In the genomic region with DNA sequence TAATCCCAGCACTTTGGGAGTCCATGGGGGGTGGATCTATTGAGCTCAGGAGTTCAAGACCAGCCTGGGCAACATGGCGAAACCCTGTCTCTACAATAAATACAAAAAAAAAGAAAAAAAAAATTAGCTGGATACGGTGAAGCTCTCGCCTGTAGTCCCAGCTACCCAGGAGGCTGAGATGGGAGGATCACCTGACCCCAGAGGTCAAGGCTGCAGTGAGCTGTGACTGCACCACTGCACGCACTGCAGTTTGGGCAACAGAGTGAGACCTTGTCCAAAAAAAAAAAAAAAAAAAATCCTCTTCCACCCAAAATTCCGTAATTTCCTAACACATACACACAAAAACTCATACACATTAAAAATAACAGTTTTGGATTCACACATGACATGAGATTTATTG, we compare ENCODE assay signal across 21 cellular contexts.
"Had no signal": no experiment of that assay in that cellular context is flagged by ENCODE, and none has a peak within 500 bp of the region (broad histone marks: within the 10 kb centered on the region; RNA-seq: fewer than 3 reads in every experiment).

No MANE protein-coding gene starts in this region.

- H3K36me3 Mint-ChIP-seq: immature natural killer cell; naive B cell; stimulated activated naive B cell treated with anti-CD40 and anti-IgM and Interleukin-4, amounts not matched to agents 10 μg/mL and 1 μg/mL and 100 μg/mL, for 72 hours had no signal

- H3K27me3 ChIP-seq: colonic mucosa, foreskin keratinocyte, sigmoid colon, testis, tibial nerve, upper lobe of right lung, vagina had no signal

- H3K9me3 ChIP-seq: colonic mucosa, psoas muscle, sigmoid colon, testis, tibial nerve, upper lobe of right lung, vagina had no signal

- H3K4me3 ChIP-seq: colonic mucosa, lung, psoas muscle, sigmoid colon, skin epidermis, testis, tibial nerve, upper lobe of right lung, vagina had no signal

- H3K4me3 Mint-ChIP-seq: stimulated activated naive B cell treated with anti-CD40 and anti-IgM and Interleukin-4, amounts not matched to agents 10 μg/mL and 1 μg/mL and 100 μg/mL, for 72 hours; stimulated activated naive CD8-positive, alpha-beta T cell treated with anti-CD3 and anti-CD28 coated beads, Interleukin-15, amount 100 ng/mL, for 72 hours had no signal

- H3K36me3 ChIP-seq: colonic mucosa, sigmoid colon, tibial nerve, upper lobe of right lung, vagina had no signal

- H3K27me3 Mint-ChIP-seq: stimulated activated naive B cell treated with anti-CD40 and anti-IgM and Interleukin-4, amounts not matched to agents 10 μg/mL and 1 μg/mL and 100 μg/mL, for 72 hours; stimulated activated naive CD8-positive, alpha-beta T cell treated with anti-CD3 and anti-CD28 coated beads, Interleukin-15, amount 100 ng/mL, for 72 hours had no signal

- DNase-seq: colonic mucosa; dermis blood vessel endothelial cell; foreskin keratinocyte; immature natural killer cell; left cardiac atrium; left ventricle myocardium superior; mesenchymal stem cell; midbrain; naive B cell; psoas muscle; sigmoid colon; stimulated activated CD4-positive, alpha-beta T cell treated with anti-CD3 and anti-CD28 coated beads, Interleukin-2, amount 100 ng/mL, for 24 hours; stimulated activated CD4-positive, alpha-beta T cell treated with anti-CD3 and anti-CD28 coated beads, Interleukin-4, amount 100 ng/mL, for 4 hours; stimulated activated naive B cell treated with anti-CD40 and anti-IgM and Interleukin-4, amounts not matched to agents 10 μg/mL and 1 μg/mL and 100 μg/mL, for 72 hours; stimulated activated naive CD8-positive, alpha-beta T cell treated with anti-CD3 and anti-CD28 coated beads, Interleukin-15, amount 100 ng/mL, for 72 hours; testis; upper lobe of right lung had no signal

- H3K4me1 ChIP-seq: foreskin keratinocyte, testis had no signal

- H3K9me3 Mint-ChIP-seq: immature natural killer cell; stimulated activated naive B cell treated with anti-CD40 and anti-IgM and Interleukin-4, amounts not matched to agents 10 μg/mL and 1 μg/mL and 100 μg/mL, for 72 hours had no signal

- H3K27ac Mint-ChIP-seq: immature natural killer cell; stimulated activated naive B cell treated with anti-CD40 and anti-IgM and Interleukin-4, amounts not matched to agents 10 μg/mL and 1 μg/mL and 100 μg/mL, for 72 hours; stimulated activated naive CD8-positive, alpha-beta T cell treated with anti-CD3 and anti-CD28 coated beads, Interleukin-15, amount 100 ng/mL, for 72 hours had no signal

- H3K27ac ChIP-seq: colonic mucosa, foreskin keratinocyte, psoas muscle, sigmoid colon, skin epidermis, testis, tibial nerve, upper lobe of right lung, vagina had no signal

- ATAC-seq: foreskin keratinocyte; left cardiac atrium; left ventricle myocardium superior; psoas muscle; stimulated activated naive B cell treated with anti-CD40 and anti-IgM and Interleukin-4, amounts not matched to agents 10 μg/mL and 1 μg/mL and 100 μg/mL, for 72 hours; stimulated activated naive CD8-positive, alpha-beta T cell treated with anti-CD3 and anti-CD28 coated beads, Interleukin-15, amount 100 ng/mL, for 72 hours; upper lobe of right lung had no signal
